In the genomic region with DNA sequence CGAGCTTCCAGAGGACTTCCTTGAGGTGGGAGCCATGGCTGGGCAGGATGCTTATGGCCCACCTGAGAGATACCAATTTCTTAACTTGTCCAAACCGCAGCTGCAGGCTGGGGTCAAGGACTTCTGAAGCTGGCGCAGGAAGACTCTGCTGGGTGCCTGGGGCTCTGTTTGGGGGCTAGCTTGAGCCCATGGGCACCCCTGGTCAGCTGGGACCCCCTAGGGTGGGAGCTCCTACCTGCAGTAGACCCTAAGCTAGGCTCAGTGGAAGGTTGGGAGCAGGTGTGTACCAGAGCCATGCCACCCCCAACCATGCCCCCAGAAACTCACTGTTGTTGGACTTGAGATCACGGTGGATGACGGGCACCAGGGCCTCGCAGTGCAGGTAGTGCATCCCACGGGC, we compare ENCODE assay signal across 8 cellular contexts. TPM values are rescaled to one million over a fixed set of nuclear protein-coding genes. Genes with fewer than 3 reads are reported as not detected.
DNase-seq lines count a peak whose midpoint lies in the region; ATAC-seq and TF ChIP-seq lines count a peak whose summit lies in the region.

No MANE protein-coding gene starts in this region.

- H3K27me3 ChIP-seq in ascending aorta (no peaks in the 10 kb centered on the region), thyroid gland (no peaks in the 10 kb centered on the region)

- H3K27ac ChIP-seq in ascending aorta (peak overlapping the region; percentile 90 to 95), thyroid gland (peak overlapping the region in 2 of 3 donors; percentile 90 to 91)

- H3K9me3 Mint-ChIP-seq in activated CD8-positive, alpha-beta memory T cell treated with anti-CD3 and anti-CD28 coated beads, Interleukin-2, amount 10 ng/mL, durations not matched to agents 7 days and 5 days (ENCODE audit: low read depth) = no peaks in the 10 kb centered on the region
- no peaks in the 10 kb centered on the region for H3K9me3 Mint-ChIP-seq in memory B cell

- TF ChIP-seq CTCF in ascending aorta (IDR thresholded peaks at IDR 0.05) (no peak), thyroid gland (IDR thresholded peaks at IDR 0.05) (no peak)

- H3K4me1 Mint-ChIP-seq in activated CD8-positive, alpha-beta memory T cell treated with anti-CD3 and anti-CD28 coated beads, Interleukin-2, amount 10 ng/mL, durations not matched to agents 7 days and 5 days = peaks cover 53% of the 10 kb centered on the region
- H3K4me1 Mint-ChIP-seq in memory B cell = peaks cover 41% of the 10 kb centered on the region

- no peak for TF ChIP-seq POLR2A in thyroid gland (IDR thresholded peaks at IDR 0.05)

- H3K36me3 Mint-ChIP-seq in activated CD8-positive, alpha-beta memory T cell treated with anti-CD3 and anti-CD28 coated beads, Interleukin-2, amount 10 ng/mL, durations not matched to agents 7 days and 5 days = peaks cover 22% of the 10 kb centered on the region
- H3K36me3 Mint-ChIP-seq in memory B cell = peaks cover 11% of the 10 kb centered on the region

- CTCF ChIA-PET in activated CD8-positive, alpha-beta memory T cell treated with anti-CD3 and anti-CD28 coated beads, Interleukin-2, amount 10 ng/mL, durations not matched to agents 7 days and 5 days (lab: Charles Lee) = interaction anchor here (1.1 to 4.3 kb wide), 8 partner anchors 14 to 167 kb away, joined by 3 to 34 read pairs (median 4); a partner anchor contains a TSS

- no peaks in the 10 kb centered on the region for H3K27me3 Mint-ChIP-seq in activated CD8-positive, alpha-beta memory T cell treated with anti-CD3 and anti-CD28 coated beads, Interleukin-2, amount 10 ng/mL, durations not matched to agents 7 days and 5 days
- no peaks in the 10 kb centered on the region for H3K27me3 Mint-ChIP-seq in memory B cell

- intact Hi-C loops in ascending aorta (cut with DNase I) (loop anchor here (5.0 to 10.0 kb wide), 2 partner anchors 85 to 102 kb away; a partner anchor contains a TSS), thyroid gland (cut with DNase I) (no loop called here)

- H3K9me3 ChIP-seq in ascending aorta (no peaks in the 10 kb centered on the region), thyroid gland (no peaks in the 10 kb centered on the region)

- peak overlapping the region; percentile 70 for H3K27ac Mint-ChIP-seq in activated CD8-positive, alpha-beta memory T cell treated with anti-CD3 and anti-CD28 coated beads, Interleukin-2, amount 10 ng/mL, durations not matched to agents 7 days and 5 days
- peak overlapping the region; percentile 87 for H3K27ac Mint-ChIP-seq in memory B cell

- WGBS in thyroid gland, 2 donors = 74 to 81% methylated on average over 3 to 7 of the region's 7 CpGs

- no peak for DNase-seq in activated CD8-positive, alpha-beta memory T cell treated with anti-CD3 and anti-CD28 coated beads, Interleukin-2, amount 10 ng/mL, durations not matched to agents 7 days and 5 days
- DNase-seq in activated CD8-positive, alpha-beta memory T cell treated with anti-CD3 and anti-CD28 coated beads, Interleukin-2, amount 50 U/mL, for 48 hours = no peak
- no peak for DNase-seq in ascending aorta (ENCODE audit: low spot score in 2 of 2)
- DNase-seq in memory B cell (ENCODE audit: low spot score in 2 of 2) = no peak
- no peak for DNase-seq in thyroid gland
- DNase-seq in NCI-H146 (lab: John Stamatoyannopoulos, UW) = no peak

- ATAC-seq in activated CD8-positive, alpha-beta memory T cell treated with anti-CD3 and anti-CD28 coated beads, Interleukin-2, amount 10 ng/mL, durations not matched to agents 7 days and 5 days = no peak
- ATAC-seq in memory B cell (ENCODE audit: low read depth) = no peak
- no peak for ATAC-seq in HG02938 (IDR thresholded peaks at IDR 0.05; ENCODE audit: unreplicated experiment)
- ATAC-seq in GM21717 (IDR thresholded peaks at IDR 0.05; ENCODE audit: unreplicated experiment) = no peak

- H3K36me3 ChIP-seq in ascending aorta (peaks cover 9 to 21% of the 10 kb centered on the region in 2 donors), thyroid gland (peaks cover 2 to 6% of the 10 kb centered on the region in 2 donors)

- H3K4me3 Mint-ChIP-seq in activated CD8-positive, alpha-beta memory T cell treated with anti-CD3 and anti-CD28 coated beads, Interleukin-2, amount 10 ng/mL, durations not matched to agents 7 days and 5 days = peak overlapping the region; percentile 85
- peak overlapping the region; percentile 95 for H3K4me3 Mint-ChIP-seq in memory B cell

- peak overlapping the region; percentile 76 to 87 for H3K4me3 ChIP-seq in ascending aorta
- peak overlapping the region in 1 of 3 donors; percentile 77 for H3K4me3 ChIP-seq in thyroid gland (replicated peaks in 1 of 3)

- H3K4me1 ChIP-seq in ascending aorta = peaks cover 21 to 40% of the 10 kb centered on the region in 2 donors
- peaks cover 34 to 56% of the 10 kb centered on the region in 2 donors for H3K4me1 ChIP-seq in thyroid gland

RNA-seq across cellular contexts. Expression of a gene that starts 1.3 kb away (rescaled TPM):
- total RNA-seq in activated CD8-positive, alpha-beta memory T cell treated with anti-CD3 and anti-CD28 coated beads, Interleukin-2, amount 10 ng/mL, durations not matched to agents 7 days and 5 days = 10 to 100 TPM; 71.0 to 73.3 TPM
- total RNA-seq in ascending aorta (121 TPM), thyroid gland (10 to 100 TPM; 43.1 to 67.8 (median 51.3) TPM)

RNA-seq across cellular contexts. Expression of a gene that starts 2.9 kb away (rescaled TPM):
- 10 to 100 TPM; 54.9 to 57.1 TPM for total RNA-seq in activated CD8-positive, alpha-beta memory T cell treated with anti-CD3 and anti-CD28 coated beads, Interleukin-2, amount 10 ng/mL, durations not matched to agents 7 days and 5 days
- total RNA-seq in ascending aorta = 181 TPM
- total RNA-seq in thyroid gland = 10 to 100 TPM; 18.9 to 54.2 (median 47.0) TPM

RNA-seq across cellular contexts. Expression of a gene that starts 17.1 kb away (rescaled TPM):
- total RNA-seq in activated CD8-positive, alpha-beta memory T cell treated with anti-CD3 and anti-CD28 coated beads, Interleukin-2, amount 10 ng/mL, durations not matched to agents 7 days and 5 days = 1 to 10 TPM in 1 of 2 experiments, under 1 TPM in 1; 0.80 to 1.1 TPM
- total RNA-seq in ascending aorta (not detected), thyroid gland (1 to 10 TPM in 1 of 4 donors, not detected in 3; 1.2 TPM)

RNA-seq across cellular contexts. Expression of a gene that starts 25.2 kb away (rescaled TPM):
- 100 to 1,000 TPM; 188 to 267 TPM for total RNA-seq in activated CD8-positive, alpha-beta memory T cell treated with anti-CD3 and anti-CD28 coated beads, Interleukin-2, amount 10 ng/mL, durations not matched to agents 7 days and 5 days
- total RNA-seq in ascending aorta (145 TPM), thyroid gland (10 to 100 TPM; 19.2 to 40.6 (median 32.7) TPM)

RNA-seq across cellular contexts. Expression of a gene that starts 36.8 kb away (rescaled TPM):
- total RNA-seq in activated CD8-positive, alpha-beta memory T cell treated with anti-CD3 and anti-CD28 coated beads, Interleukin-2, amount 10 ng/mL, durations not matched to agents 7 days and 5 days = 100 to 1,000 TPM; 138 to 140 TPM
- total RNA-seq in ascending aorta = 418 TPM
- 10 to 100 TPM in 2 of 4 donors, 1 to 10 TPM in 2; 8.6 to 18.8 (median 12.0) TPM for total RNA-seq in thyroid gland
